25 cellular contexts compared by ENCODE assay signal in genomic region chr1:117493906-117494305, GRCh38.
"Had no signal": no experiment of that assay in that cellular context is flagged by ENCODE, and none has a peak within 500 bp of the region (broad histone marks: within the 10 kb centered on the region; RNA-seq: fewer than 3 reads in every experiment).

No MANE protein-coding gene starts in this region.

- H3K4me3 ChIP-seq: colonic mucosa, esophagus squamous epithelium, gastroesophageal sphincter, heart left ventricle, lower lobe of right lung, mucosa of descending colon had no signal

- FAIRE-seq: endometrium, frontal cortex, islet of Langerhans, keratinocyte had no signal

- DNase-seq: colonic mucosa; cortex of kidney; effector CD8-positive, alpha-beta T cell; effector memory CD8-positive, alpha-beta T cell; endodermal cell; erythroblast; esophagus squamous epithelium; foreskin keratinocyte; heart left ventricle; hippocampal formation; left cardiac atrium; left ventricle myocardium superior; lower lobe of right lung; mesenchymal stem cell; mucosa of descending colon; naive B cell; naive thymus-derived CD8-positive, alpha-beta T cell had no signal

- H3K27ac ChIP-seq: colonic mucosa, epithelial cell of prostate, esophagus squamous epithelium, foreskin keratinocyte, gastroesophageal sphincter, heart left ventricle, lower lobe of right lung had no signal

- H3K27me3 ChIP-seq: colonic mucosa, esophagus squamous epithelium, foreskin keratinocyte, gastroesophageal sphincter, heart left ventricle had no signal

- ATAC-seq: effector memory CD8-positive, alpha-beta T cell; esophagus mucosa; foreskin keratinocyte; gastroesophageal sphincter; heart left ventricle; left cardiac atrium; left lobe of liver; left ventricle myocardium superior; lower lobe of right lung; mucosa of descending colon; naive thymus-derived CD8-positive, alpha-beta T cell had no signal

- H3K9me3 ChIP-seq: colonic mucosa, esophagus squamous epithelium, gastroesophageal sphincter, heart left ventricle, lower lobe of right lung, mucosa of descending colon had no signal

- H3K4me1 ChIP-seq: colonic mucosa, esophagus squamous epithelium, foreskin keratinocyte, gastroesophageal sphincter, heart left ventricle, lower lobe of right lung had no signal

- H3K36me3 ChIP-seq: colonic mucosa had no signal
